Comparison of ENCODE assay signal across 1 cellular context in the genomic region with DNA sequence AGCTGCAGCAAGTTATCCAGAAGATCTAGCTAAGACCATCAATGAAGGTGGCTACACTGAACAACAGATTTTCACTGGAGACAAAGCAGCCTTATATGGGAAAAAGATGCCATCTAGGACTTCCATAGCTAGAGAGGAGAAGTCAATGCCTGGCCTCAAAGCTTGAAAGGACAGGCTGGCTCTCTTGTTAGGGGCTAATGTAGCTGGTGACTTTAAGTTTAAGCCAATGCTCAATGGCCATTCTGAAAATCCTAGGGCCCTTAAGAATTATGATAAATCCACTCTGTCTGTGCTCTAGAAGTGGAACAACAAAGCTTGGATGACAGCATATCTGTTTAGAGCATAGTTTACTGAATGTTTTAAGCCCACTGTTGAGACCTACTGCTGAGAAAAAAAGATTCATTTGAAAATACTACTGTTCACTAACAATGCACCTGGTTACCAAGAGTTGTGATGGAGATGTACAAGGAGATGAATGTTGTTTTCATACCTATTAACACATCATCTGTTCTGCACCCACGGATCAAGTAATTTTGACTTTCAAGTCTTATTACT.
TF ChIP-seq lines count a peak whose summit lies in the region.

No MANE protein-coding gene starts in this region.

TF ChIP-seq in K562, 482 proteins besides CTCF, POLR2A, EP300 and RAD21:
- TF ChIP-seq, protein P1, sequence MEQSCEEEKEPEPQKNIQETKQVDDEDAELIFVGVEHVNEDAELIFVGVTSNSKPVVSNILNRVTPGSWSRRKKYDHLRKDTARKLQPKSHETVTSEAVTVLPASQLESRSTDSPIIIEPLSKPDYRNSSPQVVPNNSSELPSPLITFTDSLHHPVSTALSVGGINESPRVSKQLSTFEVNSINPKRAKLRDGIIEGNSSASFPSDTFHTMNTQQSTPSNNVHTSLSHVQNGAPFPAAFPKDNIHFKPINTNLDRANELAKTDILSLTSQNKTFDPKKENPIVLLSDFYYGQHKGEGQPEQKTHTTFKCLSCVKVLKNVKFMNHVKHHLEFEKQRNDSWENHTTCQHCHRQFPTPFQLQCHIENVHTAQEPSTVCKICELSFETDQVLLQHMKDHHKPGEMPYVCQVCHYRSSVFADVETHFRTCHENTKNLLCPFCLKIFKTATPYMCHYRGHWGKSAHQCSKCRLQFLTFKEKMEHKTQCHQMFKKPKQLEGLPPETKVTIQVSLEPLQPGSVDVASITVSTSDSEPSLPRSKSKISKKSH (CRISPR knock-in tag; IDR thresholded peaks at IDR 0.05) = peak; percentile 81; the same call in 1 of the 2 replicates
- TF ChIP-seq, protein P2, sequence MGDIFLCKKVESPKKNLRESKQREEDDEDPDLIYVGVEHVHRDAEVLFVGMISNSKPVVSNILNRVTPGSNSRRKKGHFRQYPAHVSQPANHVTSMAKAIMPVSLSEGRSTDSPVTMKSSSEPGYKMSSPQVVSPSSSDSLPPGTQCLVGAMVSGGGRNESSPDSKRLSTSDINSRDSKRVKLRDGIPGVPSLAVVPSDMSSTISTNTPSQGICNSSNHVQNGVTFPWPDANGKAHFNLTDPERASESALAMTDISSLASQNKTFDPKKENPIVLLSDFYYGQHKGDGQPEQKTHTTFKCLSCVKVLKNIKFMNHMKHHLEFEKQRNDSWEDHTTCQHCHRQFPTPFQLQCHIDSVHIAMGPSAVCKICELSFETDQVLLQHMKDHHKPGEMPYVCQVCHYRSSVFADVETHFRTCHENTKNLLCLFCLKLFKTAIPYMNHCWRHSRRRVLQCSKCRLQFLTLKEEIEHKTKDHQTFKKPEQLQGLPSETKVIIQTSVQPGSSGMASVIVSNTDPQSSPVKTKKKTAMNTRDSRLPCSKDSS (IDR thresholded peaks at IDR 0.05; ENCODE audit: low read depth, partially characterized antibody) = peak; percentile 60
- TF ChIP-seq GATAD2A (IDR thresholded peaks at IDR 0.05) (no peak), ZC3H8 (IDR thresholded peaks at IDR 0.05) (no peak), TRIM28 (IDR thresholded peaks at IDR 0.05) (peak; percentile 61; the same call in 1 of the 2 replicates), ETV5 (CRISPR knock-in tag; IDR thresholded peaks at IDR 0.05; ENCODE audit: low read depth) (no peak), FOXA3 (CRISPR knock-in tag; conservative IDR thresholded peaks at IDR 0.05 in 1 of 2, IDR thresholded peaks at IDR 0.05 in 1 of 2) (no peak), NFRKB (IDR thresholded peaks at IDR 0.05; ENCODE audit: low read depth) (no peak), ZNF695 (CRISPR knock-in tag; IDR thresholded peaks at IDR 0.05) (no peak), CBX3 (IDR thresholded peaks at IDR 0.05; ENCODE audit: borderline replicate concordance in 1 of 2, low read length in 2 of 2) (peak in 1 of 2 experiments; percentile 78; a peak in 1 of 3 replicates), RBM25 (IDR thresholded peaks at IDR 0.05; ENCODE audit: low read depth, low read length, severe bottlenecking) (peak; percentile 24)
- TF ChIP-seq, protein P3, sequence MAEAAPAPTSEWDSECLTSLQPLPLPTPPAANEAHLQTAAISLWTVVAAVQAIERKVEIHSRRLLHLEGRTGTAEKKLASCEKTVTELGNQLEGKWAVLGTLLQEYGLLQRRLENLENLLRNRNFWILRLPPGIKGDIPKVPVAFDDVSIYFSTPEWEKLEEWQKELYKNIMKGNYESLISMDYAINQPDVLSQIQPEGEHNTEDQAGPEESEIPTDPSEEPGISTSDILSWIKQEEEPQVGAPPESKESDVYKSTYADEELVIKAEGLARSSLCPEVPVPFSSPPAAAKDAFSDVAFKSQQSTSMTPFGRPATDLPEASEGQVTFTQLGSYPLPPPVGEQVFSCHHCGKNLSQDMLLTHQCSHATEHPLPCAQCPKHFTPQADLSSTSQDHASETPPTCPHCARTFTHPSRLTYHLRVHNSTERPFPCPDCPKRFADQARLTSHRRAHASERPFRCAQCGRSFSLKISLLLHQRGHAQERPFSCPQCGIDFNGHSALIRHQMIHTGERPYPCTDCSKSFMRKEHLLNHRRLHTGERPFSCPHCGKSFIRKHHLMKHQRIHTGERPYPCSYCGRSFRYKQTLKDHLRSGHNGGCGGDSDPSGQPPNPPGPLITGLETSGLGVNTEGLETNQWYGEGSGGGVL (CRISPR knock-in tag; IDR thresholded peaks at IDR 0.05) = no peak
- TF ChIP-seq, protein P4, sequence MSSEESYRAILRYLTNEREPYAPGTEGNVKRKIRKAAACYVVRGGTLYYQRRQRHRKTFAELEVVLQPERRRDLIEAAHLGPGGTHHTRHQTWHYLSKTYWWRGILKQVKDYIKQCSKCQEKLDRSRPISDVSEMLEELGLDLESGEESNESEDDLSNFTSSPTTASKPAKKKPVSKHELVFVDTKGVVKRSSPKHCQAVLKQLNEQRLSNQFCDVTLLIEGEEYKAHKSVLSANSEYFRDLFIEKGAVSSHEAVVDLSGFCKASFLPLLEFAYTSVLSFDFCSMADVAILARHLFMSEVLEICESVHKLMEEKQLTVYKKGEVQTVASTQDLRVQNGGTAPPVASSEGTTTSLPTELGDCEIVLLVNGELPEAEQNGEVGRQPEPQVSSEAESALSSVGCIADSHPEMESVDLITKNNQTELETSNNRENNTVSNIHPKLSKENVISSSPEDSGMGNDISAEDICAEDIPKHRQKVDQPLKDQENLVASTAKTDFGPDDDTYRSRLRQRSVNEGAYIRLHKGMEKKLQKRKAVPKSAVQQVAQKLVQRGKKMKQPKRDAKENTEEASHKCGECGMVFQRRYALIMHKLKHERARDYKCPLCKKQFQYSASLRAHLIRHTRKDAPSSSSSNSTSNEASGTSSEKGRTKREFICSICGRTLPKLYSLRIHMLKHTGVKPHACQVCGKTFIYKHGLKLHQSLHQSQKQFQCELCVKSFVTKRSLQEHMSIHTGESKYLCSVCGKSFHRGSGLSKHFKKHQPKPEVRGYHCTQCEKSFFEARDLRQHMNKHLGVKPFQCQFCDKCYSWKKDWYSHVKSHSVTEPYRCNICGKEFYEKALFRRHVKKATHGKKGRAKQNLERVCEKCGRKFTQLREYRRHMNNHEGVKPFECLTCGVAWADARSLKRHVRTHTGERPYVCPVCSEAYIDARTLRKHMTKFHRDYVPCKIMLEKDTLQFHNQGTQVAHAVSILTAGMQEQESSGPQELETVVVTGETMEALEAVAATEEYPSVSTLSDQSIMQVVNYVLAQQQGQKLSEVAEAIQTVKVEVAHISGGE (CRISPR knock-in tag; IDR thresholded peaks at IDR 0.05) = no peak
- TF ChIP-seq, protein P5, sequence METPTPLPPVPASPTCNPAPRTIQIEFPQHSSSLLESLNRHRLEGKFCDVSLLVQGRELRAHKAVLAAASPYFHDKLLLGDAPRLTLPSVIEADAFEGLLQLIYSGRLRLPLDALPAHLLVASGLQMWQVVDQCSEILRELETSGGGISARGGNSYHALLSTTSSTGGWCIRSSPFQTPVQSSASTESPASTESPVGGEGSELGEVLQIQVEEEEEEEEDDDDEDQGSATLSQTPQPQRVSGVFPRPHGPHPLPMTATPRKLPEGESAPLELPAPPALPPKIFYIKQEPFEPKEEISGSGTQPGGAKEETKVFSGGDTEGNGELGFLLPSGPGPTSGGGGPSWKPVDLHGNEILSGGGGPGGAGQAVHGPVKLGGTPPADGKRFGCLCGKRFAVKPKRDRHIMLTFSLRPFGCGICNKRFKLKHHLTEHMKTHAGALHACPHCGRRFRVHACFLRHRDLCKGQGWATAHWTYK (CRISPR knock-in tag; IDR thresholded peaks at IDR 0.05) = no peak
